ENCODE assay signal across 8 cellular contexts in genomic region chr3:195542691-195543641, GRCh38. TPM values are rescaled to one million over a fixed set of nuclear protein-coding genes. Genes with fewer than 3 reads are reported as not detected.
DNase-seq lines count a peak whose midpoint lies in the region; ATAC-seq and TF ChIP-seq lines count a peak whose summit lies in the region.

Gene PPP1R2, minus strand, starts transcription at chr3:195543325. Its CDS starts 300 bp downstream, at chr3:195543025.

- BruUV-seq in mammary epithelial cell (replicated peaks; lab: Mats Ljungman, UMichigan), result TSS peak; percentile 48

- under 1% methylated on average over 33 of the region's 105 CpGs for WGBS in mammary epithelial cell (ENCODE audit: low coverage, missing lambda C conversion rate)
- 1% methylated on average over 87 of the region's 105 CpGs for WGBS in smooth muscle cell (ENCODE audit: low lambda C conversion rate)

- ATAC-seq in GM18870 (IDR thresholded peaks at IDR 0.05; ENCODE audit: unreplicated experiment) (peak; percentile 40), HG03108 (IDR thresholded peaks at IDR 0.05; ENCODE audit: unreplicated experiment) (peak; percentile 68)

- H3K4me3 ChIP-seq in ACC112 (ENCODE audit: low read depth, low read length) (peak within 1 kb of the TSS; percentile 98), WI38 (ENCODE audit: low read depth, low read length) (peak within 1 kb of the TSS; percentile 80), mammary epithelial cell (replicated peaks in 1 of 3; ENCODE audit: insufficient read depth in 1 of 3, low read depth in 2 of 3, low read length in 3 of 3) (peak within 1 kb of the TSS; percentile 76 to 93 (median 88)), smooth muscle cell (peak within 1 kb of the TSS; percentile 78)

- CTCF ChIA-PET in mammary epithelial cell (lab: Charles Lee; ENCODE audit: low non-redundant PET), result interaction anchor here (0.7 kb wide), 1 partner anchor 318 kb away, joined by 5 read pairs; no protein-coding TSS in a partner anchor

- no peaks in the 10 kb centered on the region for H3K9me3 ChIP-seq in mammary epithelial cell (replicated peaks; ENCODE audit: insufficient read depth, low read length)
- H3K9me3 ChIP-seq in smooth muscle cell (replicated peaks; ENCODE audit: low read depth), result no peaks in the 10 kb centered on the region

- in situ Hi-C loops in mammary epithelial cell (cut with MboI; ENCODE audit: low sequenced_read_pairs in 2 of 2), result loop anchor here (10.0 to 25.0 kb wide), 4 partner anchors 278 to 881 kb away; partner anchors contain the start of genes FAM43A (in 1 of the 2), LSG1 (in 1 of the 2) and XXYLT1 (in 1 of the 2)

- intact Hi-C loops in mammary epithelial cell (cut with micrococcal nuclease), result loop anchor here (1.0 to 10.0 kb wide), 2 partner anchors 100 to 858 kb away; partner anchors contain the start of genes ACAP2 and FAM43A

- H3K4me1 ChIP-seq in ACC112 (ENCODE audit: control insufficient read depth, insufficient read depth, low read length, unreplicated experiment) (peaks cover 58% of the 10 kb centered on the region), mammary epithelial cell (ENCODE audit: insufficient read depth, low read length) (peaks cover 26% of the 10 kb centered on the region), smooth muscle cell (ENCODE audit: low read depth) (peaks cover 9% of the 10 kb centered on the region)

- H3K27ac ChIP-seq in ACC112 (ENCODE audit: low read depth, low read length), result peak within 1 kb of the TSS; percentile 42; the same call in 1 of the 2 replicates
- H3K27ac ChIP-seq in mammary epithelial cell (ENCODE audit: insufficient read depth, low read depth, low read length), result peak within 1 kb of the TSS; percentile 74
- H3K27ac ChIP-seq in smooth muscle cell (ENCODE audit: low read depth), result peak within 1 kb of the TSS; percentile 77

- peaks cover 3% of the 10 kb centered on the region for H3F3A ChIP-seq in smooth muscle cell (ENCODE audit: low read depth)

- H3K9ac ChIP-seq in mammary epithelial cell (ENCODE audit: insufficient read depth, low read length) (peak within 1 kb of the TSS; percentile 83), smooth muscle cell (ENCODE audit: low read depth) (peak within 1 kb of the TSS; percentile 94)

- DNase-seq in NCI-H2196 (lab: John Stamatoyannopoulos, UW; ENCODE audit: unreplicated experiment), result peak; percentile 99
- peak; percentile 86 for DNase-seq in mammary epithelial cell
- peak; percentile 96 for DNase-seq in iPS-NIHi7 (ENCODE audit: extremely low spot score)
- peak; percentile 76 for DNase-seq in smooth muscle cell (lab: John Stamatoyannopoulos, UW; ENCODE audit: unreplicated experiment)

- H3K27me3 ChIP-seq in ACC112 (ENCODE audit: insufficient read depth, low read length), result no peaks in the 10 kb centered on the region
- H3K27me3 ChIP-seq in mammary epithelial cell (ENCODE audit: insufficient read depth, low read length), result no peaks in the 10 kb centered on the region
- H3K27me3 ChIP-seq in smooth muscle cell (ENCODE audit: low read depth), result no peaks in the 10 kb centered on the region

- no peaks in the 10 kb centered on the region for H3K36me3 ChIP-seq in ACC112 (ENCODE audit: insufficient read depth, low read length)
- H3K36me3 ChIP-seq in mammary epithelial cell (ENCODE audit: insufficient read depth, low read length), result no peaks in the 10 kb centered on the region
- H3K36me3 ChIP-seq in smooth muscle cell (ENCODE audit: low read depth), result no peaks in the 10 kb centered on the region

- no peaks in the 10 kb centered on the region for H4K20me1 ChIP-seq in mammary epithelial cell (ENCODE audit: insufficient read depth, low read length)
- H4K20me1 ChIP-seq in smooth muscle cell (ENCODE audit: low read depth), result peaks cover 44% of the 10 kb centered on the region

- H2AFZ ChIP-seq in ACC112 (ENCODE audit: low read length, unreplicated experiment) (peak within 1 kb of the TSS; percentile 90), mammary epithelial cell (ENCODE audit: low read depth, low read length) (peak within 1 kb of the TSS; percentile 99), smooth muscle cell (ENCODE audit: low read depth) (peak within 1 kb of the TSS; percentile 95)

- dilution Hi-C loops in mammary epithelial cell (cut with HindIII; ENCODE audit: low sequenced_read_pairs), result no loop called here

- peaks cover 44% of the 10 kb centered on the region for H3K79me2 ChIP-seq in ACC112 (ENCODE audit: control insufficient read depth, insufficient read depth, low read length, unreplicated experiment)
- peaks cover 49% of the 10 kb centered on the region for H3K79me2 ChIP-seq in mammary epithelial cell (ENCODE audit: insufficient read depth, low read length)
- peaks cover 46% of the 10 kb centered on the region for H3K79me2 ChIP-seq in smooth muscle cell (ENCODE audit: low read depth)

- H3K4me2 ChIP-seq in mammary epithelial cell (ENCODE audit: insufficient read depth, low read depth, low read length) (peak within 1 kb of the TSS; percentile 91), smooth muscle cell (peak within 1 kb of the TSS; percentile 95)

- TF ChIP-seq CTCF in WI38 (IDR thresholded peaks at IDR 0.05; ENCODE audit: low read depth, low read length), result no peak
- TF ChIP-seq CTCF in mammary epithelial cell (conservative IDR thresholded peaks at IDR 0.05 in 1 of 2, IDR thresholded peaks at IDR 0.05 in 1 of 2; ENCODE audit: extremely low read depth in 1 of 2, insufficient read depth in 1 of 2, low read depth in 1 of 2, low read length in 2 of 2), result no peak
- TF ChIP-seq CTCF in smooth muscle cell (IDR thresholded peaks at IDR 0.05; ENCODE audit: borderline replicate concordance, insufficient read depth, poor library complexity, severe bottlenecking), result no peak

RNA-seq across cellular contexts. Expression of gene PPP1R2, which starts in this region (rescaled TPM):
- 100 to 1,000 TPM in 1 of 2 donors, 10 to 100 TPM in 1; 45.5 to 129 TPM for total RNA-seq in mammary epithelial cell
- 11.5 TPM for polyA plus RNA-seq in mammary epithelial cell
- 34.8 TPM for polyA minus RNA-seq in mammary epithelial cell
- 47.5 and 58.2 TPM in 2 replicates for total RNA-seq in smooth muscle cell
- 33.4 and 42.5 TPM in 2 replicates for polyA plus RNA-seq in smooth muscle cell

Comparison
In these comparisons a context has a peak if more than half of its experiments do, and no peak if none do; other contexts are left out.
1. Peak in every context shown above with its lines: DNase-seq, ATAC-seq, H3K4me3 ChIP-seq and H3K27ac ChIP-seq.